2 cellular contexts compared by ENCODE assay signal in genomic region chr15:65783872-65784271, GRCh38.
TF ChIP-seq lines count a peak whose summit lies in the region.

No MANE protein-coding gene starts in this region.

TF ChIP-seq in endothelial cell of umbilical vein, 7 proteins besides CTCF, POLR2A, EP300 and RAD21 (continued from another document):
- TF ChIP-seq JUN (IDR thresholded peaks at IDR 0.05; ENCODE audit: borderline replicate concordance, insufficient read depth, insufficient read length, low read depth): no peak

TF ChIP-seq in SK-N-SH, 30 proteins besides CTCF, POLR2A, EP300 and RAD21:
- no peak for TF ChIP-seq MAX (IDR thresholded peaks at IDR 0.05; ENCODE audit: low read depth)
- no peak for TF ChIP-seq USF2 (IDR thresholded peaks at IDR 0.05; ENCODE audit: borderline replicate concordance, low read depth, low read length)
- TF ChIP-seq JUND (IDR thresholded peaks at IDR 0.05): no peak
- TF ChIP-seq, protein P1, sequence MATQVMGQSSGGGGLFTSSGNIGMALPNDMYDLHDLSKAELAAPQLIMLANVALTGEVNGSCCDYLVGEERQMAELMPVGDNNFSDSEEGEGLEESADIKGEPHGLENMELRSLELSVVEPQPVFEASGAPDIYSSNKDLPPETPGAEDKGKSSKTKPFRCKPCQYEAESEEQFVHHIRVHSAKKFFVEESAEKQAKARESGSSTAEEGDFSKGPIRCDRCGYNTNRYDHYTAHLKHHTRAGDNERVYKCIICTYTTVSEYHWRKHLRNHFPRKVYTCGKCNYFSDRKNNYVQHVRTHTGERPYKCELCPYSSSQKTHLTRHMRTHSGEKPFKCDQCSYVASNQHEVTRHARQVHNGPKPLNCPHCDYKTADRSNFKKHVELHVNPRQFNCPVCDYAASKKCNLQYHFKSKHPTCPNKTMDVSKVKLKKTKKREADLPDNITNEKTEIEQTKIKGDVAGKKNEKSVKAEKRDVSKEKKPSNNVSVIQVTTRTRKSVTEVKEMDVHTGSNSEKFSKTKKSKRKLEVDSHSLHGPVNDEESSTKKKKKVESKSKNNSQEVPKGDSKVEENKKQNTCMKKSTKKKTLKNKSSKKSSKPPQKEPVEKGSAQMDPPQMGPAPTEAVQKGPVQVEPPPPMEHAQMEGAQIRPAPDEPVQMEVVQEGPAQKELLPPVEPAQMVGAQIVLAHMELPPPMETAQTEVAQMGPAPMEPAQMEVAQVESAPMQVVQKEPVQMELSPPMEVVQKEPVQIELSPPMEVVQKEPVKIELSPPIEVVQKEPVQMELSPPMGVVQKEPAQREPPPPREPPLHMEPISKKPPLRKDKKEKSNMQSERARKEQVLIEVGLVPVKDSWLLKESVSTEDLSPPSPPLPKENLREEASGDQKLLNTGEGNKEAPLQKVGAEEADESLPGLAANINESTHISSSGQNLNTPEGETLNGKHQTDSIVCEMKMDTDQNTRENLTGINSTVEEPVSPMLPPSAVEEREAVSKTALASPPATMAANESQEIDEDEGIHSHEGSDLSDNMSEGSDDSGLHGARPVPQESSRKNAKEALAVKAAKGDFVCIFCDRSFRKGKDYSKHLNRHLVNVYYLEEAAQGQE (IDR thresholded peaks at IDR 0.05; ENCODE audit: low read depth, low read length): no peak
- TF ChIP-seq FOSL2 (IDR thresholded peaks at IDR 0.05; ENCODE audit: borderline replicate concordance, low read depth): no peak
- no peak for TF ChIP-seq USF1 (IDR thresholded peaks at IDR 0.05; ENCODE audit: borderline replicate concordance, low read depth)
- no peak for TF ChIP-seq MXI1 (IDR thresholded peaks at IDR 0.05; ENCODE audit: low read depth, low read length)
- no peak for TF ChIP-seq RXRA (IDR thresholded peaks at IDR 0.05; ENCODE audit: borderline replicate concordance, low read depth)
- TF ChIP-seq FOXM1 (IDR thresholded peaks at IDR 0.05; ENCODE audit: low read depth): no peak
